Comparison of ENCODE assay signal across 8 cellular contexts in genomic region chr21:45074818-45075605, GRCh38. TPM values are rescaled to one million over a fixed set of nuclear protein-coding genes. Genes with fewer than 3 reads are reported as not detected.
A peak's percentile ranks its signal among the peaks of the same experiment; 100 is the strongest.
DNase-seq lines count a peak whose midpoint lies in the region; ATAC-seq and TF ChIP-seq lines count a peak whose summit lies in the region.

No MANE protein-coding gene starts in this region.

- no peak for ATAC-seq in GM21723 (IDR thresholded peaks at IDR 0.05; ENCODE audit: unreplicated experiment)
- ATAC-seq in GM21367 (IDR thresholded peaks at IDR 0.05; ENCODE audit: unreplicated experiment), result no peak

- H3K4me3 Mint-ChIP-seq in brain, result peak overlapping the region; percentile 84 to 90 (median 87)

- H3K27me3 Mint-ChIP-seq in brain, result peaks cover 27% of the 10 kb centered on the region

- H3K27ac Mint-ChIP-seq in brain, result peak overlapping the region in 4 of 5 experiments; percentile 56 to 84 (median 70)

- peak overlapping the region; percentile 59 for H3K4me3 ChIP-seq in HFF-Myc (replicated peaks; ENCODE audit: low read depth, low read length)

- H3K9me3 Mint-ChIP-seq in brain, result no peaks in the 10 kb centered on the region

- in situ Hi-C loops in Caki2 (cut with HindIII; ENCODE audit: low pct_unique_long_range_greater_than_20kb, low sequenced_read_pairs), result no loop called here

- peaks cover 28% of the 10 kb centered on the region for H3K4me1 Mint-ChIP-seq in brain

- H3K36me3 Mint-ChIP-seq in brain, result no peaks in the 10 kb centered on the region

- DNase-seq in Caki2 (ENCODE audit: low read depth) (peak; percentile 42), HFF-Myc (ENCODE audit: extremely low read depth, low read depth) (no peak), iris pigment epithelial cell (ENCODE audit: low read depth) (peak; percentile 56)
- DNase-seq in stimulated activated CD4-positive, alpha-beta T cell treated with anti-CD3 and anti-CD28 coated beads, Interleukin-2, amount 100 ng/mL, for 24 hours, result peak; percentile 41 to 50

- TF ChIP-seq CTCF in HFF-Myc (IDR thresholded peaks at IDR 0.05; ENCODE audit: low read depth, low read length, missing control alignments) (no peak), brain (conservative IDR thresholded peaks at IDR 0.05) (no peak)

TF ChIP-seq in PFSK-1, 5 proteins besides CTCF, POLR2A, EP300 and RAD21:
- TF ChIP-seq REST (IDR thresholded peaks at IDR 0.05; ENCODE audit: insufficient read depth in 1 of 2, low read depth in 2 of 2, low read length in 2 of 2) (no peak), FOXP2 (optimal IDR thresholded peaks at IDR 0.05; ENCODE audit: borderline replicate concordance, extremely low read depth, extremely low read length, insufficient read depth) (peak; percentile 8)

RNA-seq across cellular contexts. Expression of gene ADARB1, which starts 0.6 kb away (rescaled TPM):
- total RNA-seq in Caki2 (2014; rRNA removed; shearing (Covaris generic); ENCODE audit: low replicate concordance), result 1.7 and 5.0 TPM in 2 replicates
- polyA plus RNA-seq in PFSK-1 (2012; ENCODE audit: insufficient read length, low read depth), result 7.1 TPM
- 10.9 TPM for polyA plus RNA-seq in brain (ENCODE audit: insufficient read depth, low read depth, low replicate concordance)
